ENCODE assay signal across 8 cellular contexts in the genomic region with DNA sequence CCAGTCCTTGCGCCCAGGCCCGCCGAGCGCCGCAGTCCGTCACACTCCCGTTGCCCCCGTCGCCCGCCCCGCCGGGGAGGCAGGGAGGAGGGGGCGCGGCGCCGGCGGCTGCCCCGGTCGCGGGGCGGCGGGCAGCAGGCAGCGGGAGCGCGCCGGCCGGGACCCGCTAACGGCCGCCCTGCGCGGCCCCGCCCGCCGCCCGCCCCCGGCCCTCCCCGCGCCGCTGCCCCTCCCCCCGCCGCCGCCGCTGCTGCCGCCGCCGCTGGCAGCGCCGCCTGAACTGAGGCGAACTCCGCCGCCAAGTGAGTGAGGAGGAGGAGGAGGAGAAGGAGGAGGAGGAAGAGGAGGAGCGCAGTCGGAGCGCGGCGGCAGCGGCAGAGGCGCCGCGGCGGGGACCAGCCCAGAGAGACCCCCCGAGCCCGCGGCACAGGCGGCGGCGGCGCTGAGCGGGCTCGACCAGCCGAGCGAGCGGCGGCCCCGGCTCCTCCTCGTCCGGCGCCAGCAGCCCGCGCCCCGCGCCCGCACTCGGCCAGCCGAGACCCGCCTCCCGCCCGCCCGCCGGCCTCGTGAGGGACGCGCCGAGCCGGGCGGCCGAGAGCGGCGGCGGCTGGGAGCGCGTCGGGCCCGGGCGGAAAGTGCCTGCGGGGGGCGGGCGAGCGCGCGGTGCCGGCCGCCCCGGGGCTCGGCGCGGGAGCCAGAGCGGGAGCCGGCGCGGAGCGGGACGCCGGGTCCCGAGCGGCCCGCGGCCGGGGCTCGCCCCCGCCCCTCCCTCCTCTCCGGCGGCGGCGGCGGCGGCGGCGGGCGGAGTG. TPM values are rescaled to one million over a fixed set of nuclear protein-coding genes. Genes with fewer than 3 reads are reported as not detected.
DNase-seq lines count a peak whose midpoint lies in the region; ATAC-seq and TF ChIP-seq lines count a peak whose summit lies in the region.

A gene (plus strand): TSS at position 352 of the 809 bp plus-strand sequence. CDS start 476 bp downstream, outside the sequence.

- H4K20me1 ChIP-seq in osteoblast (ENCODE audit: insufficient read depth, low read length) = peaks cover 13% of the 10 kb centered on the region

- H3K4me1 Mint-ChIP-seq in CD4-positive, alpha-beta T cell (ENCODE audit: low read depth) = peaks cover 49% of the 10 kb centered on the region
- peaks cover 29% of the 10 kb centered on the region for H3K4me1 Mint-ChIP-seq in activated naive CD4-positive, alpha-beta T cell treated with anti-CD3 and anti-CD28 coated beads for 36 hours (ENCODE audit: low read depth)

- peak within 1 kb of the TSS; percentile 93 for H3K4me3 Mint-ChIP-seq in CD4-positive, alpha-beta T cell
- H3K4me3 Mint-ChIP-seq in activated naive CD4-positive, alpha-beta T cell treated with anti-CD3 and anti-CD28 coated beads for 36 hours = peak within 1 kb of the TSS; percentile 84

- peak within 1 kb of the TSS; percentile 98 for H3K4me3 ChIP-seq in osteoblast (ENCODE audit: insufficient read depth, low read length)

- H3K4me1 ChIP-seq in osteoblast (ENCODE audit: insufficient read depth, low read length) = peaks cover 23% of the 10 kb centered on the region

- H3K4me2 ChIP-seq in osteoblast (ENCODE audit: insufficient read depth, low read length) = peak within 1 kb of the TSS; percentile 97

- peaks cover 6% of the 10 kb centered on the region for H3K36me3 Mint-ChIP-seq in CD4-positive, alpha-beta T cell (ENCODE audit: low read depth)
- H3K36me3 Mint-ChIP-seq in activated naive CD4-positive, alpha-beta T cell treated with anti-CD3 and anti-CD28 coated beads for 36 hours (ENCODE audit: low read depth) = peaks cover 4% of the 10 kb centered on the region

- no peaks in the 10 kb centered on the region for H3K9me3 Mint-ChIP-seq in CD4-positive, alpha-beta T cell
- no peaks in the 10 kb centered on the region for H3K9me3 Mint-ChIP-seq in activated naive CD4-positive, alpha-beta T cell treated with anti-CD3 and anti-CD28 coated beads for 36 hours

- H3K36me3 ChIP-seq in osteoblast (ENCODE audit: insufficient read depth, low read length) = no peaks in the 10 kb centered on the region

- no peak for TF ChIP-seq CTCF in CD4-positive, alpha-beta T cell (IDR thresholded peaks at IDR 0.05)
- no peak for TF ChIP-seq CTCF in osteoblast (IDR thresholded peaks at IDR 0.05; ENCODE audit: extremely low read depth, low read depth, low read length)

- peak within 1 kb of the TSS; percentile 87 for H3K27ac Mint-ChIP-seq in CD4-positive, alpha-beta T cell
- H3K27ac Mint-ChIP-seq in activated naive CD4-positive, alpha-beta T cell treated with anti-CD3 and anti-CD28 coated beads for 36 hours = peak within 1 kb of the TSS; percentile 86

- ATAC-seq in CD4-positive, alpha-beta T cell (ENCODE audit: poor library complexity) = peak; percentile 51
- peak; percentile 32 for ATAC-seq in GM19438 (IDR thresholded peaks at IDR 0.05; ENCODE audit: low read depth, unreplicated experiment)
- ATAC-seq in HG03571 (IDR thresholded peaks at IDR 0.05; ENCODE audit: unreplicated experiment) = peak; percentile 32

- no peaks in the 10 kb centered on the region for H3K27me3 ChIP-seq in CD4-positive, alpha-beta T cell (ENCODE audit: control insufficient read depth, insufficient read depth, low read length)
- no peaks in the 10 kb centered on the region for H3K27me3 ChIP-seq in osteoblast (ENCODE audit: insufficient read depth, low read length)

- H3K27ac ChIP-seq in CD4-positive, alpha-beta T cell (ENCODE audit: low read depth, low read length) = peak within 1 kb of the TSS; percentile 93
- H3K27ac ChIP-seq in osteoblast (ENCODE audit: low read depth, low read length) = peak within 1 kb of the TSS; percentile 91
- H3K27ac ChIP-seq in temporal lobe (ENCODE audit: low read depth, low read length) = peak within 1 kb of the TSS; percentile 99

- peaks cover 46% of the 10 kb centered on the region for H3K79me2 ChIP-seq in osteoblast (ENCODE audit: insufficient read depth, low read length)

- CTCF ChIA-PET in CD4-positive, alpha-beta T cell (lab: Charles Lee) = no interaction called here
- CTCF ChIA-PET in activated naive CD4-positive, alpha-beta T cell treated with anti-CD3 and anti-CD28 coated beads for 36 hours (lab: Charles Lee) = no interaction called here

- intact Hi-C loops in CD4-positive, alpha-beta T cell (cut with DNase I, micrococcal nuclease) = loop anchor here (5.0 to 10.0 kb wide), 3 partner anchors 138 to 690 kb away; a partner anchor contains a TSS
- intact Hi-C loops in activated naive CD4-positive, alpha-beta T cell treated with anti-CD3 and anti-CD28 coated beads for 36 hours (cut with micrococcal nuclease) = loop anchor here (1.0 to 5.0 kb wide), 4 partner anchors 8 to 1513 kb away; a partner anchor contains a TSS

- H3K27me3 Mint-ChIP-seq in CD4-positive, alpha-beta T cell = no peaks in the 10 kb centered on the region
- H3K27me3 Mint-ChIP-seq in activated naive CD4-positive, alpha-beta T cell treated with anti-CD3 and anti-CD28 coated beads for 36 hours (ENCODE audit: low read depth) = no peaks in the 10 kb centered on the region

- H3K9me3 ChIP-seq in CD4-positive, alpha-beta T cell (ENCODE audit: control insufficient read depth, low read length) = no peaks in the 10 kb centered on the region
- no peaks in the 10 kb centered on the region for H3K9me3 ChIP-seq in osteoblast (ENCODE audit: low read depth, low read length)

- peak within 1 kb of the TSS; percentile 94 for H2AFZ ChIP-seq in osteoblast (ENCODE audit: low read length)

- peak; percentile 67 to 83 (median 78) for DNase-seq in CD4-positive, alpha-beta T cell
- DNase-seq in SK-N-DZ (ENCODE audit: low spot score) = peak; percentile 75
- DNase-seq in activated naive CD4-positive, alpha-beta T cell treated with anti-CD3 and anti-CD28 coated beads for 36 hours = peak; percentile 75
- no peak for DNase-seq in glomerular endothelial cell (ENCODE audit: extremely low read depth, low read depth, low spot score)
- peak; percentile 95 for DNase-seq in osteoblast (ENCODE audit: insufficient read length, low spot score, missing footprints)

- POLR2A ChIA-PET in CD4-positive, alpha-beta T cell (lab: Charles Lee) = interaction anchor here (0.9 to 3.3 kb wide), 7 partner anchors 9 to 46 kb away, joined by 3 to 29 read pairs (median 6); no protein-coding TSS in a partner anchor

RNA-seq across cellular contexts. Expression of the gene that starts here (rescaled TPM):
- total RNA-seq in CD4-positive, alpha-beta T cell = 10 to 100 TPM; 60.7 to 67.3 TPM
- polyA plus RNA-seq in SK-N-DZ (2014; cell fraction: cytosol; rRNA removed) = 42.2 and 62.3 TPM in 2 replicates
- 20.7 and 39.8 TPM in 2 replicates for polyA plus RNA-seq in SK-N-DZ (2014; cell fraction: nucleus; rRNA removed)
- 10 to 100 TPM; 34.6 to 38.4 TPM for total RNA-seq in activated naive CD4-positive, alpha-beta T cell treated with anti-CD3 and anti-CD28 coated beads for 36 hours
- total RNA-seq in glomerular endothelial cell = 180 and 224 TPM in 2 replicates
- 205 and 212 TPM in 2 replicates for total RNA-seq in osteoblast
- 198 TPM for total RNA-seq in temporal lobe
